In the genomic region with DNA sequence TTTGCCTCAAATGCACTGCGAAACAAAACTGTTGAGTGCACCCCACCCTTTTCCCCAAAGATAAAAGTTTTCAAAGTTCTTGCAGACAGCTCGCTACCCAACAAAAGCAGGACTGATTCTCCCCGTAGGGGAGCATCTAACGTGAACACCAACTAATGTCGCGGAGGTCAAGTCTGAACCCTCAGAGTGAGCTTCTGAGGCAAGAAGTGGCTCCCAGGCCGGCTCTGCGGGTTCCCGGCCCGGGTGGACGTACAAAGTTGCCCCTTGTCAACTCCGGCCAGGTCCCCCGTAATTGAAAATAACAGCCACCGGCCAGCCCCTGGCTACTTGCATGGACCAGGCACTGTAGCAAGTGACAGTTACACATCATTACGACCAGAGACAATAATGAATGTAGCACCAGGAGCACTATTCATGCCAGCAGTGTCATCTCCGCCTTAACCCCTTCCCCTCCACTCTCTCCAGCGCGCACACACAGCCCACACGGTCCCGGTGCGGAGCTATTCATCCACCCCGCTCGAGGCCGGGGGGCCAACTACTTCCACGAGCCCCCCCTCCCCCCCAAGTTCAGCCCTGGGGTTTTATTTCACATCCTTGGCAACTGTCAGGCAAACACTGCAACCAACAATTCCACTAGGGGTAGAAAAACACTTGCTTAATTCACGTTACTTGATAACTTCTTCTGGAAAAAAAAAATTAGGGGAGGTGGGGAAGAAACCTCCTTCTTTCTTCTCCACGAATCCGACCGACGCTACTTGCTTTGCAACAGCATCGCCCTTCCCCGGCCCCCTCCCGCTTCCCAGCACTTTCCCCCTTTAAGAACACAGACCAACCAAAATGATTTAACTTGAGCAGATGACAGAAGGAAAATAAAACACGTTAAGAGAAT, we compare ENCODE assay signal across 9 cellular contexts.
DNase-seq lines count a peak whose midpoint lies in the region; ATAC-seq lines count a peak whose summit lies in the region.
"Had no signal": no experiment of that assay in that cellular context is flagged by ENCODE, and none has a peak within 500 bp of the region (broad histone marks: within the 10 kb centered on the region; RNA-seq: fewer than 3 reads in every experiment).

No MANE protein-coding gene starts in this region.

- H3K27ac ChIP-seq in skin epidermis = peak overlapping the region; percentile 32 to 94 (median 88)
- H3K27ac ChIP-seq: C4-2B had no signal

- peaks cover 2% of the 10 kb centered on the region for H3K9me3 ChIP-seq in iPS-18c (ENCODE audit: control insufficient read depth, insufficient read depth, low read length)

- ATAC-seq in HG02642 (IDR thresholded peaks at IDR 0.05; ENCODE audit: poor library complexity, unreplicated experiment) = no peak
- no peak for ATAC-seq in GM19467 (IDR thresholded peaks at IDR 0.05; ENCODE audit: unreplicated experiment)

- H3K4me3 ChIP-seq in iPS-18c (ENCODE audit: insufficient read depth, low read depth, low read length) (peak overlapping the region; percentile 88), skin epidermis (peak overlapping the region; percentile 65 to 85 (median 77))

- peak; percentile 33 for DNase-seq in NCI-H1092 treated with DMSO at 0.1 percent for 48 hours (lab: John Stamatoyannopoulos, UW)
- DNase-seq in NCI-H1092 (lab: John Stamatoyannopoulos, UW) = no peak
- peak in 4 of 5 experiments; percentile 30 to 79 (median 35) for DNase-seq in T-helper 2 cell
- peak; percentile 70 for DNase-seq in astrocyte of the hippocampus (ENCODE audit: low read depth, low spot score)
